1 cellular context compared by ENCODE assay signal in the genomic region with DNA sequence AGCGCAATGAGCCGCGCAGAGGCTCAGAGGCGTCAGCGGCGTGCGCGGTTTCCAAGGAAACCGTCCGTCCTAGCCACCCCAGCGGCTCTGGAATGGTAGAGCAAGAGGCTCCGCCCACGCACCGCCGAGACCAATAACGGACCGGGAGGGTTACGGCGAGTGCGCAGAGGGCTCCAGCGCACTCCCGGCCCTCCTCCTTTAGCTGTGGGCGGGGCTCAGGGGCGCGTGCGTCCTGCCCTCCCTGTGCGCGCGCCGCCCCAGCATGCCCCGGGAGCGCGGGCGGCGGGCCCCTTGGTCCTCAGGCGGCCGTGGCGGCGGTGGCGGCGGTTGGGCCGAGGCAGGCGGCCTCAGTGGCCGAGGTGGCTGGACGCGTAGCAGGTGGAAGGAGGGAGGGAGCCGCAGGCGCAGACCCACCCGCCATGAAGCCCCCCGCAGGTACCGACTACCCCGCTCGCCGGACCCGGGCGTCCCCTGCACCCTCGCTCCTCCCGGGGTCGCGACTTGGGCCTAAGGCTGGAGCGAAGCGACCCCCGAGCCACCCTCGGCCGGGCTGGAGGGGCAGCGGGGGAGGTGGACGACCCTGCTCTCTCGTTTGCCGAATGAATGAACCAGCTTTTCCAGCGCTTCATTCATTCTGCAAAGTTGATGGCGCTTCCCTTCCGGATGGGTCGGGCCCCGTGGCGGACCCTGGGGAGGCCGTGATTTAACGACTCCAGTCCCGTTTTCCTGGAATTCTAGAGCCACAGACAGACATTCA.
TF ChIP-seq lines count a peak whose summit lies in the region.

TSS of gene THOP1 (plus strand) at position 260 of the 757 bp plus-strand sequence. CDS start at position 420, 160 bp downstream.

TF ChIP-seq in HepG2, 621 proteins besides CTCF, POLR2A, EP300 and RAD21 (continued from another document and continues in another):
- TF ChIP-seq, protein P1, sequence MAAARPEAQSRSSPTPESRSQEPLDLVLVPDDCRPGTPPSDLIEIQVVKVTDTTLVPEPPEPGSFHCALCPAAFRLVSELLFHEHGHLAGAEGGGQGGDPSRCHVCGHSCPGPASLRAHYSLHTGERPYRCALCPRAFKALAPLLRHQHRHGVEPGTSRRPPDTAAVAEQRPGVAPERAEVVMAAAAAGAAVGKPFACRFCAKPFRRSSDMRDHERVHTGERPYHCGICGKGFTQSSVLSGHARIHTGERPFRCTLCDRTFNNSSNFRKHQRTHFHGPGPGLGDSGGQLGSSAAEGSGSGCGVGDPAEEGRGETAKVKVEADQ (CRISPR knock-in tag; IDR thresholded peaks at IDR 0.05; ENCODE audit: borderline replicate concordance) = no peak
- TF ChIP-seq SAFB2 (CRISPR knock-in tag; IDR thresholded peaks at IDR 0.05; ENCODE audit: borderline replicate concordance, low read depth) = no peak
- no peak for TF ChIP-seq TEAD2 (CRISPR knock-in tag; IDR thresholded peaks at IDR 0.05)
- TF ChIP-seq ZFP41 (CRISPR knock-in tag; IDR thresholded peaks at IDR 0.05; ENCODE audit: borderline replicate concordance) = no peak
- 0 out of 2 replicates have a peak, but pooled peaks have one; percentile 23 for TF ChIP-seq ZNF414 (CRISPR knock-in tag; IDR thresholded peaks at IDR 0.05)
- peak; percentile 83 for TF ChIP-seq ZSCAN31 (CRISPR knock-in tag; IDR thresholded peaks at IDR 0.05; ENCODE audit: low read depth)
- TF ChIP-seq ZNF382 (CRISPR knock-in tag; IDR thresholded peaks at IDR 0.05; ENCODE audit: borderline replicate concordance) = no peak
- peak; percentile 57; the same call in 1 of the 2 replicates for TF ChIP-seq POLR2AphosphoS5 (IDR thresholded peaks at IDR 0.05; ENCODE audit: low read depth, low read length)
- TF ChIP-seq HOXA5 (CRISPR knock-in tag; IDR thresholded peaks at IDR 0.05) = peak; percentile 45; the same call in 1 of the 2 replicates
- no peak for TF ChIP-seq ZC3H4 (CRISPR knock-in tag; IDR thresholded peaks at IDR 0.05; ENCODE audit: borderline replicate concordance)
- TF ChIP-seq, protein P2, sequence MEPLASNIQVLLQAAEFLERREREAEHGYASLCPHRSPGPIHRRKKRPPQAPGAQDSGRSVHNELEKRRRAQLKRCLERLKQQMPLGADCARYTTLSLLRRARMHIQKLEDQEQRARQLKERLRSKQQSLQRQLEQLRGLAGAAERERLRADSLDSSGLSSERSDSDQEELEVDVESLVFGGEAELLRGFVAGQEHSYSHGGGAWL (CRISPR knock-in tag; IDR thresholded peaks at IDR 0.05) = 0 out of 2 replicates have a peak, but pooled peaks have one; percentile 15
- no peak for TF ChIP-seq TBP (CRISPR knock-in tag; IDR thresholded peaks at IDR 0.05)
- TF ChIP-seq, protein P3, sequence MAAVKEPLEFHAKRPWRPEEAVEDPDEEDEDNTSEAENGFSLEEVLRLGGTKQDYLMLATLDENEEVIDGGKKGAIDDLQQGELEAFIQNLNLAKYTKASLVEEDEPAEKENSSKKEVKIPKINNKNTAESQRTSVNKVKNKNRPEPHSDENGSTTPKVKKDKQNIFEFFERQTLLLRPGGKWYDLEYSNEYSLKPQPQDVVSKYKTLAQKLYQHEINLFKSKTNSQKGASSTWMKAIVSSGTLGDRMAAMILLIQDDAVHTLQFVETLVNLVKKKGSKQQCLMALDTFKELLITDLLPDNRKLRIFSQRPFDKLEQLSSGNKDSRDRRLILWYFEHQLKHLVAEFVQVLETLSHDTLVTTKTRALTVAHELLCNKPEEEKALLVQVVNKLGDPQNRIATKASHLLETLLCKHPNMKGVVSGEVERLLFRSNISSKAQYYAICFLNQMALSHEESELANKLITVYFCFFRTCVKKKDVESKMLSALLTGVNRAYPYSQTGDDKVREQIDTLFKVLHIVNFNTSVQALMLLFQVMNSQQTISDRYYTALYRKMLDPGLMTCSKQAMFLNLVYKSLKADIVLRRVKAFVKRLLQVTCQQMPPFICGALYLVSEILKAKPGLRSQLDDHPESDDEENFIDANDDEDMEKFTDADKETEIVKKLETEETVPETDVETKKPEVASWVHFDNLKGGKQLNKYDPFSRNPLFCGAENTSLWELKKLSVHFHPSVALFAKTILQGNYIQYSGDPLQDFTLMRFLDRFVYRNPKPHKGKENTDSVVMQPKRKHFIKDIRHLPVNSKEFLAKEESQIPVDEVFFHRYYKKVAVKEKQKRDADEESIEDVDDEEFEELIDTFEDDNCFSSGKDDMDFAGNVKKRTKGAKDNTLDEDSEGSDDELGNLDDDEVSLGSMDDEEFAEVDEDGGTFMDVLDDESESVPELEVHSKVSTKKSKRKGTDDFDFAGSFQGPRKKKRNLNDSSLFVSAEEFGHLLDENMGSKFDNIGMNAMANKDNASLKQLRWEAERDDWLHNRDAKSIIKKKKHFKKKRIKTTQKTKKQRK (IDR thresholded peaks at IDR 0.05; ENCODE audit: low read length) = no peak
- no peak; the same call in 1 of the 2 replicates for TF ChIP-seq NCOA2 (CRISPR knock-in tag; IDR thresholded peaks at IDR 0.05)
- no peak for TF ChIP-seq ZNF451 (CRISPR knock-in tag; IDR thresholded peaks at IDR 0.05)
- TF ChIP-seq, protein P4, sequence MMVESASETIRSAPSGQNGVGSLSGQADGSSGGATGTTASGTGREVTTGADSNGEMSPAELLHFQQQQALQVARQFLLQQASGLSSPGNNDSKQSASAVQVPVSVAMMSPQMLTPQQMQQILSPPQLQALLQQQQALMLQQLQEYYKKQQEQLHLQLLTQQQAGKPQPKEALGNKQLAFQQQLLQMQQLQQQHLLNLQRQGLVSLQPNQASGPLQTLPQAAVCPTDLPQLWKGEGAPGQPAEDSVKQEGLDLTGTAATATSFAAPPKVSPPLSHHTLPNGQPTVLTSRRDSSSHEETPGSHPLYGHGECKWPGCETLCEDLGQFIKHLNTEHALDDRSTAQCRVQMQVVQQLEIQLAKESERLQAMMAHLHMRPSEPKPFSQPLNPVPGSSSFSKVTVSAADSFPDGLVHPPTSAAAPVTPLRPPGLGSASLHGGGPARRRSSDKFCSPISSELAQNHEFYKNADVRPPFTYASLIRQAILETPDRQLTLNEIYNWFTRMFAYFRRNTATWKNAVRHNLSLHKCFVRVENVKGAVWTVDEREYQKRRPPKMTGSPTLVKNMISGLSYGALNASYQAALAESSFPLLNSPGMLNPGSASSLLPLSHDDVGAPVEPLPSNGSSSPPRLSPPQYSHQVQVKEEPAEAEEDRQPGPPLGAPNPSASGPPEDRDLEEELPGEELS (CRISPR knock-in tag; IDR thresholded peaks at IDR 0.05) = no peak
- no peak; the same call in 1 of the 2 replicates for TF ChIP-seq NFKB2 (CRISPR knock-in tag; IDR thresholded peaks at IDR 0.05; ENCODE audit: borderline replicate concordance)
- TF ChIP-seq, protein P5, sequence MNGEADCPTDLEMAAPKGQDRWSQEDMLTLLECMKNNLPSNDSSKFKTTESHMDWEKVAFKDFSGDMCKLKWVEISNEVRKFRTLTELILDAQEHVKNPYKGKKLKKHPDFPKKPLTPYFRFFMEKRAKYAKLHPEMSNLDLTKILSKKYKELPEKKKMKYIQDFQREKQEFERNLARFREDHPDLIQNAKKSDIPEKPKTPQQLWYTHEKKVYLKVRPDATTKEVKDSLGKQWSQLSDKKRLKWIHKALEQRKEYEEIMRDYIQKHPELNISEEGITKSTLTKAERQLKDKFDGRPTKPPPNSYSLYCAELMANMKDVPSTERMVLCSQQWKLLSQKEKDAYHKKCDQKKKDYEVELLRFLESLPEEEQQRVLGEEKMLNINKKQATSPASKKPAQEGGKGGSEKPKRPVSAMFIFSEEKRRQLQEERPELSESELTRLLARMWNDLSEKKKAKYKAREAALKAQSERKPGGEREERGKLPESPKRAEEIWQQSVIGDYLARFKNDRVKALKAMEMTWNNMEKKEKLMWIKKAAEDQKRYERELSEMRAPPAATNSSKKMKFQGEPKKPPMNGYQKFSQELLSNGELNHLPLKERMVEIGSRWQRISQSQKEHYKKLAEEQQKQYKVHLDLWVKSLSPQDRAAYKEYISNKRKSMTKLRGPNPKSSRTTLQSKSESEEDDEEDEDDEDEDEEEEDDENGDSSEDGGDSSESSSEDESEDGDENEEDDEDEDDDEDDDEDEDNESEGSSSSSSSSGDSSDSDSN (CRISPR knock-in tag; IDR thresholded peaks at IDR 0.05) = peak; percentile 48; the same call in 1 of the 2 replicates
- no peak for TF ChIP-seq IKZF1 (IDR thresholded peaks at IDR 0.05)
- no peak for TF ChIP-seq PCBP2 (optimal IDR thresholded peaks at IDR 0.05; ENCODE audit: low read depth, low read length, poor library complexity, severe bottlenecking)
- no peak for TF ChIP-seq NR2F2 (IDR thresholded peaks at IDR 0.05; ENCODE audit: borderline replicate concordance, low read depth)
- no peak for TF ChIP-seq HDAC2 (CRISPR knock-in tag; IDR thresholded peaks at IDR 0.05)
- no peak for TF ChIP-seq ZNF792 (CRISPR knock-in tag; IDR thresholded peaks at IDR 0.05)
- no peak for TF ChIP-seq LRRFIP1 (CRISPR knock-in tag; conservative IDR thresholded peaks at IDR 0.05)
- TF ChIP-seq NFE2 (CRISPR knock-in tag; IDR thresholded peaks at IDR 0.05) = no peak
- no peak for TF ChIP-seq ZBTB3 (CRISPR knock-in tag; IDR thresholded peaks at IDR 0.05; ENCODE audit: borderline replicate concordance, low read depth)
- peak; percentile 10; the same call in 1 of the 2 replicates for TF ChIP-seq RELA (CRISPR knock-in tag; IDR thresholded peaks at IDR 0.05)
- no peak for TF ChIP-seq ZNF441 (CRISPR knock-in tag; IDR thresholded peaks at IDR 0.05; ENCODE audit: borderline replicate concordance)
- no peak for TF ChIP-seq LCORL (IDR thresholded peaks at IDR 0.05)
- TF ChIP-seq LCORL (CRISPR knock-in tag; IDR thresholded peaks at IDR 0.05) = peak; percentile 22; the same call in 1 of the 2 replicates
- no peak for TF ChIP-seq MAFF (IDR thresholded peaks at IDR 0.05; ENCODE audit: low read depth, low read length)
- no peak for TF ChIP-seq ZNF615 (CRISPR knock-in tag; IDR thresholded peaks at IDR 0.05; ENCODE audit: borderline replicate concordance)
- no peak for TF ChIP-seq U2AF1 (optimal IDR thresholded peaks at IDR 0.05; ENCODE audit: low read depth, low read length)
- TF ChIP-seq ZNF674 (CRISPR knock-in tag; IDR thresholded peaks at IDR 0.05; ENCODE audit: low read depth) = no peak
- TF ChIP-seq MTF1 (CRISPR knock-in tag; IDR thresholded peaks at IDR 0.05) = no peak
- TF ChIP-seq FOXC1 (CRISPR knock-in tag; IDR thresholded peaks at IDR 0.05; ENCODE audit: borderline replicate concordance) = no peak
- TF ChIP-seq NFE2L2 (IDR thresholded peaks at IDR 0.05; ENCODE audit: low read length) = no peak
- TF ChIP-seq ELF3 (CRISPR knock-in tag; IDR thresholded peaks at IDR 0.05) = 0 out of 2 replicates have a peak, but pooled peaks have one; percentile 18
- TF ChIP-seq, protein P6, sequence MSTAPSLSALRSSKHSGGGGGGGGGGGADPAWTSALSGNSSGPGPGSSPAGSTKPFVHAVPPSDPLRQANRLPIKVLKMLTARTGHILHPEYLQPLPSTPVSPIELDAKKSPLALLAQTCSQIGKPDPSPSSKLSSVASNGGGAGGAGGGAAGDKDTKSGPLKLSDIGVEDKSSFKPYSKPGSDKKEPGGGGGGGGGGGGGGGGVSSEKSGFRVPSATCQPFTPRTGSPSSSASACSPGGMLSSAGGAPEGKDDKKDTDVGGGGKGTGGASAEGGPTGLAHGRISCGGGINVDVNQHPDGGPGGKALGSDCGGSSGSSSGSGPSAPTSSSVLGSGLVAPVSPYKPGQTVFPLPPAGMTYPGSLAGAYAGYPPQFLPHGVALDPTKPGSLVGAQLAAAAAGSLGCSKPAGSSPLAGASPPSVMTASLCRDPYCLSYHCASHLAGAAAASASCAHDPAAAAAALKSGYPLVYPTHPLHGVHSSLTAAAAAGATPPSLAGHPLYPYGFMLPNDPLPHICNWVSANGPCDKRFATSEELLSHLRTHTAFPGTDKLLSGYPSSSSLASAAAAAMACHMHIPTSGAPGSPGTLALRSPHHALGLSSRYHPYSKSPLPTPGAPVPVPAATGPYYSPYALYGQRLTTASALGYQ (CRISPR knock-in tag; IDR thresholded peaks at IDR 0.05) = no peak
- TF ChIP-seq RXRB (CRISPR knock-in tag; IDR thresholded peaks at IDR 0.05; ENCODE audit: borderline replicate concordance) = no peak
- TF ChIP-seq ATF7-NPFF (CRISPR knock-in tag; IDR thresholded peaks at IDR 0.05; ENCODE audit: low read depth) = peak; percentile 73
- no peak for TF ChIP-seq CC2D1A (CRISPR knock-in tag; IDR thresholded peaks at IDR 0.05)
- no peak for TF ChIP-seq ZFYVE20 (CRISPR knock-in tag; IDR thresholded peaks at IDR 0.05; ENCODE audit: borderline replicate concordance, low read depth)
- 0 out of 2 replicates have a peak, but pooled peaks have one; percentile 17 for TF ChIP-seq ZNF572 (CRISPR knock-in tag; IDR thresholded peaks at IDR 0.05)
- TF ChIP-seq ZNF766 (CRISPR knock-in tag; IDR thresholded peaks at IDR 0.05; ENCODE audit: borderline replicate concordance) = peak; percentile 77; the same call in 1 of the 2 replicates
- no peak for TF ChIP-seq U2AF2 (IDR thresholded peaks at IDR 0.05; ENCODE audit: low read depth, low read length)
- TF ChIP-seq ZNF501 (CRISPR knock-in tag; IDR thresholded peaks at IDR 0.05) = no peak
- no peak for TF ChIP-seq PLRG1 (conservative IDR thresholded peaks at IDR 0.05)
- peak; percentile 53 for TF ChIP-seq MED8 (CRISPR knock-in tag; IDR thresholded peaks at IDR 0.05; ENCODE audit: insufficient replicate concordance)
- TF ChIP-seq ZNF772 (CRISPR knock-in tag; IDR thresholded peaks at IDR 0.05) = no peak
- TF ChIP-seq CBX2 (IDR thresholded peaks at IDR 0.05; ENCODE audit: low read depth, low read length) = no peak
- TF ChIP-seq CBX2 (CRISPR knock-in tag; IDR thresholded peaks at IDR 0.05; ENCODE audit: low read depth) = no peak
- TF ChIP-seq TARDBP (CRISPR knock-in tag; IDR thresholded peaks at IDR 0.05) = peak; percentile 44; the same call in 1 of the 2 replicates
